In genomic region chr1:119987112-119987511, GRCh38 we compare ENCODE assay signal across 8 cellular contexts.
DNase-seq lines count a peak whose midpoint lies in the region; ATAC-seq and TF ChIP-seq lines count a peak whose summit lies in the region.

No MANE protein-coding gene starts in this region.

- no peak overlapping the region for H3K4ac ChIP-seq in mesendoderm (ENCODE audit: low read depth, low read length)

- H3K27me3 ChIP-seq in body of pancreas (no peaks in the 10 kb centered on the region), mesendoderm (ENCODE audit: insufficient read depth, low read length, poor library complexity) (no peaks in the 10 kb centered on the region)

- intact Hi-C loops in body of pancreas (cut with DNase I): no loop called here
- intact Hi-C loops in posterior vena cava (cut with DNase I): no loop called here

- no peak overlapping the region for H3K18ac ChIP-seq in mesendoderm (ENCODE audit: low read length)

- H3K9me3 ChIP-seq in body of pancreas: no peaks in the 10 kb centered on the region

- no peak overlapping the region for H2BK15ac ChIP-seq in mesendoderm (replicated peaks; ENCODE audit: low read depth)

- H3K36me3 ChIP-seq in body of pancreas (replicated peaks in 1 of 2; ENCODE audit: insufficient read depth in 1 of 2, low read depth in 2 of 2) (no peaks in the 10 kb centered on the region), mesendoderm (ENCODE audit: control insufficient read depth, insufficient read depth, low read length) (no peaks in the 10 kb centered on the region)

- H4K5ac ChIP-seq in mesendoderm (ENCODE audit: low read length): no peak overlapping the region

- no peak overlapping the region for H3K9ac ChIP-seq in mesendoderm (ENCODE audit: low read length)

- H3K23ac ChIP-seq in mesendoderm (ENCODE audit: low read length): no peak overlapping the region

- no peak overlapping the region for H2BK5ac ChIP-seq in mesendoderm (ENCODE audit: low read length)

- no peaks in the 10 kb centered on the region for H3K79me1 ChIP-seq in mesendoderm (ENCODE audit: low read length)

- TF ChIP-seq POLR2A in body of pancreas (IDR thresholded peaks at IDR 0.05): no peak

- no peak overlapping the region for H3K56ac ChIP-seq in mesendoderm (ENCODE audit: low read length)

- no peak overlapping the region for H2BK120ac ChIP-seq in mesendoderm (ENCODE audit: low read depth, low read length)

- H2AK5ac ChIP-seq in mesendoderm (ENCODE audit: low read length): no peak overlapping the region

- H3K4me1 ChIP-seq in body of pancreas (peaks cover 12% of the 10 kb centered on the region), mesendoderm (ENCODE audit: control insufficient read depth, low read depth, low read length) (peaks cover 2% of the 10 kb centered on the region)

- H3K4me2 ChIP-seq in mesendoderm (ENCODE audit: low read length): no peak overlapping the region

- peak overlapping the region in 3 of 4 donors; percentile 30 to 62 (median 49) for H3K27ac ChIP-seq in body of pancreas
- no peak overlapping the region for H3K27ac ChIP-seq in mesendoderm (ENCODE audit: low read depth, low read length)

- no peak overlapping the region for H4K8ac ChIP-seq in mesendoderm (ENCODE audit: low read depth, low read length)

- TF ChIP-seq CTCF in body of pancreas (IDR thresholded peaks at IDR 0.05): no peak

- no peaks in the 10 kb centered on the region for H3K79me2 ChIP-seq in mesendoderm (ENCODE audit: control insufficient read depth, insufficient read depth, low read length)

- 37 to 46% methylated on average over 2 of the region's 2 CpGs for WGBS in body of pancreas, 2 donors
- WGBS in mesendoderm (ENCODE audit: extremely low coverage, insufficient coverage, low lambda C conversion rate): no CpG with 5 or more reads among the region's 2 CpGs

- in situ Hi-C loops in ACHN (cut with HindIII; ENCODE audit: low pct_ligation_motif_present, low pct_unique_long_range_greater_than_20kb, low sequenced_read_pairs): no loop called here

- peak; percentile 88 for ATAC-seq in body of pancreas

- DNase-seq in ACHN: peak; percentile 69
- DNase-seq in HS-5 (ENCODE audit: low read depth): peak; percentile 89
- DNase-seq in body of pancreas: peak in 1 of 4 donors; percentile 34
- peak; percentile 6 for DNase-seq in mesendoderm
- no peak for DNase-seq in NCI-H2171 treated with DMSO at 0.1 percent for 48 hours (lab: John Stamatoyannopoulos, UW)
- DNase-seq in stimulated activated CD4-positive, alpha-beta T cell treated with anti-CD3 and anti-CD28 coated beads, Interleukin-15, amount 100 ng/mL, for 24 hours: no peak
- DNase-seq in mucosa of gallbladder (ENCODE audit: low spot score): no peak
- DNase-seq in posterior vena cava (ENCODE audit: low spot score): no peak

- H3K4me3 ChIP-seq in body of pancreas (no peak overlapping the region), mesendoderm (ENCODE audit: low read length) (no peak overlapping the region)

Comparison
In these comparisons a context has a peak if more than half of its experiments do, and no peak if none do; other contexts are left out.
1. DNase-seq: peak in ACHN (single experiment), HS-5 (single experiment) and mesendoderm (single experiment); none in NCI-H2171 treated with DMSO at 0.1 percent for 48 hours (single experiment), stimulated activated CD4-positive, alpha-beta T cell treated with anti-CD3 and anti-CD28 coated beads, Interleukin-15, amount 100 ng/mL, for 24 hours (single experiment), mucosa of gallbladder (single experiment) and posterior vena cava (single experiment).